1 cellular context compared by ENCODE assay signal in genomic region chr13:43298799-43299198, GRCh38.
TF ChIP-seq lines count a peak whose summit lies in the region.

No MANE protein-coding gene starts in this region.

TF ChIP-seq in GM23338, 12 proteins besides CTCF, POLR2A, EP300 and RAD21 (continued from another document):
- no peak for TF ChIP-seq ZNF462 (CRISPR knock-in tag; IDR thresholded peaks at IDR 0.05)
- no peak for TF ChIP-seq STAT1 (IDR thresholded peaks at IDR 0.05; ENCODE audit: unreplicated experiment)
- TF ChIP-seq REST (IDR thresholded peaks at IDR 0.05; ENCODE audit: unreplicated experiment), result no peak
- no peak for TF ChIP-seq ETS1 (IDR thresholded peaks at IDR 0.05)
- TF ChIP-seq ZNF114 (CRISPR knock-in tag; IDR thresholded peaks at IDR 0.05), result no peak
